Comparison of ENCODE assay signal across 8 cellular contexts in the genomic region with DNA sequence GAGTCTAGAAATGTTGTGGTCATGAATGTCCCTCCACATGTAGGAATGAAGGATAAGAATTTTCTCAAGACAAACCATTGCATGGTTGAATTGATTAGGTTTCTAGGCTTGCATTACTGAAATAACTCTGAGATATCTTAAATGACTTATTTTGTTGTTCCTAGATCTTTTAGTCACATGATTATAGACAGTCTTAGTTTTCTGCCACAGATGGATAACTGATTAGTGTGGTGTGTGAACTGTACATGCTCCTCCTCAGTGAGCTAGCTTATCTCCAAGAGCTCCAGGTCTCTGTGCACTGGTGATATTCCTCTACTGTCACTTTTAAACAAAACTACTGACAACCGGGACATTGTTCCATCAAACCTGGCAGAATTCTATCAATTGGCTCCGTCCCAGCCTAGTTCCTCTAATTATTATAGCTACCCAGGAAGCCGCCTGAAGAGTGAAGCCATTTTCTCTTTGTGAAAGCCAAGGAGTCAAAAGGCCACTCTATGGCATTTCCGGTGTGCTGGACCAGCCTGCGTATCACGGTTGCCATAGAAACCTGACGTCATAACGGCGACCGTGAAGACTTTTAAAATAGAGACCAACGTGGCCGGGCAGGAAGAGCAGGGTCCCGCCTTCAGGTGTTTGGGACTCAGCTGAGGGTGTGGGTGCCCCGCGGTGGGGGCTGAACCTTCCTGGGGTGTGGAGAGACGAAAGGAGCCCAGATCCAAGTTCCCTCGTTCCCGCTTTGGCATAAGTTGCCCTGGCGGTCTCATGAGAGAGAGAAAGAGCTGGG. TPM values are rescaled to one million over a fixed set of nuclear protein-coding genes. Genes with fewer than 3 reads are reported as not detected.
DNase-seq lines count a peak whose midpoint lies in the region; ATAC-seq and TF ChIP-seq lines count a peak whose summit lies in the region.

No MANE protein-coding gene starts in this region.

- peak overlapping the region; percentile 89 for H3K27ac Mint-ChIP-seq in nephron progenitor cell

- H3K4me1 Mint-ChIP-seq in nephron progenitor cell: peaks cover 63% of the 10 kb centered on the region

- peak overlapping the region; percentile 61 to 75 for H3K27ac ChIP-seq in thoracic aorta

- no peaks in the 10 kb centered on the region for H3K27me3 ChIP-seq in thoracic aorta (replicated peaks; ENCODE audit: insufficient read depth)

- ATAC-seq in GM18909 (IDR thresholded peaks at IDR 0.05; ENCODE audit: poor library complexity, unreplicated experiment) (peak; percentile 95), HG03095 (IDR thresholded peaks at IDR 0.05; ENCODE audit: unreplicated experiment) (peak; percentile 97), thoracic aorta (ENCODE audit: insufficient number of reproducible peaks, low FRiP score, low read depth) (peak; percentile 89)

- DNase-seq in AG10803 (ENCODE audit: low read depth): peak; percentile 85
- peak; percentile 1 for DNase-seq in NCI-H446 treated with DMSO at 0.1 percent for 48 hours (lab: John Stamatoyannopoulos, UW)
- DNase-seq in activated T-cell treated with anti-CD3 and anti-CD28 coated beads for 48 hours (ENCODE audit: low read depth): peak; percentile 35
- peak; percentile 85 for DNase-seq in fibroblast of the conjunctiva (ENCODE audit: low read depth)
- peak; percentile 59 for DNase-seq in nephron progenitor cell
- DNase-seq in thoracic aorta (ENCODE audit: low spot score): peak; percentile 49

- peaks cover 16% of the 10 kb centered on the region for H3K9me3 Mint-ChIP-seq in nephron progenitor cell

- no peaks in the 10 kb centered on the region for H3K9me3 ChIP-seq in thoracic aorta

- H3K27me3 Mint-ChIP-seq in nephron progenitor cell (ENCODE audit: low read depth, poor library complexity): peaks cover 13% of the 10 kb centered on the region

- no peaks in the 10 kb centered on the region for H3K36me3 ChIP-seq in thoracic aorta

- TF ChIP-seq CTCF in AG10803 (conservative IDR thresholded peaks at IDR 0.05; ENCODE audit: low read length) (no peak), nephron progenitor cell (IDR thresholded peaks at IDR 0.05) (no peak), thoracic aorta (IDR thresholded peaks at IDR 0.05) (no peak)

- peaks cover 2% of the 10 kb centered on the region for H3K36me3 Mint-ChIP-seq in nephron progenitor cell (ENCODE audit: low read depth)

- H3K4me1 ChIP-seq in thoracic aorta (ENCODE audit: control insufficient read depth in 1 of 2, low read depth in 2 of 2): peaks cover 0 to 5% of the 10 kb centered on the region in 2 donors

- H3K4me3 ChIP-seq in AG10803 (ENCODE audit: low read length) (peak overlapping the region; percentile 71), thoracic aorta (peak overlapping the region; percentile 73)

- peak overlapping the region; percentile 93 for H3K4me3 Mint-ChIP-seq in nephron progenitor cell

RNA-seq across cellular contexts. Expression of a gene that starts 28.1 kb away (rescaled TPM):
- total RNA-seq in thoracic aorta: 100 to 1,000 TPM; 127 to 136 TPM

RNA-seq across cellular contexts. Expression of a gene that starts 48.1 kb away (rescaled TPM):
- 100 to 1,000 TPM in 1 of 2 donors, 10 to 100 TPM in 1; 70.4 to 118 TPM for total RNA-seq in thoracic aorta

Comparison
In these comparisons a context has a peak if more than half of its experiments do, and no peak if none do; other contexts are left out.
1. Peak in every context shown above with its lines: DNase-seq, ATAC-seq, H3K4me3 ChIP-seq and H3K27ac ChIP-seq.
2. DNase-seq: peak in every context shown above with its lines; median percentile 85 in AG10803; 85 in fibroblast of the conjunctiva; 59 in nephron progenitor cell; 49 in thoracic aorta; 35 in activated T-cell treated with anti-CD3 and anti-CD28 coated beads for 48 hours; 1 in NCI-H446 treated with DMSO at 0.1 percent for 48 hours.